In genomic region chr9:71911908-71912325, GRCh38 we compare ENCODE assay signal across 8 cellular contexts. TPM values are rescaled to one million over a fixed set of nuclear protein-coding genes. Genes with fewer than 3 reads are reported as not detected.
A peak's percentile ranks its signal among the peaks of the same experiment; 100 is the strongest.
DNase-seq lines count a peak whose midpoint lies in the region; ATAC-seq and TF ChIP-seq lines count a peak whose summit lies in the region.

No MANE protein-coding gene starts in this region.

- H3K27me3 ChIP-seq in body of pancreas (no peaks in the 10 kb centered on the region), right lobe of liver (no peaks in the 10 kb centered on the region), upper lobe of left lung (no peaks in the 10 kb centered on the region)

- H3K9me3 ChIP-seq in body of pancreas = no peaks in the 10 kb centered on the region
- no peaks in the 10 kb centered on the region for H3K9me3 ChIP-seq in right lobe of liver
- no peaks in the 10 kb centered on the region for H3K9me3 ChIP-seq in upper lobe of left lung

- TF ChIP-seq CTCF in body of pancreas (IDR thresholded peaks at IDR 0.05) (no peak), right lobe of liver (IDR thresholded peaks at IDR 0.05) (no peak), upper lobe of left lung (IDR thresholded peaks at IDR 0.05) (no peak)

- TF ChIP-seq POLR2A in body of pancreas (IDR thresholded peaks at IDR 0.05) (no peak), right lobe of liver (IDR thresholded peaks at IDR 0.05) (no peak), upper lobe of left lung (IDR thresholded peaks at IDR 0.05) (no peak)

- H3K4me3 ChIP-seq in body of pancreas = peak overlapping the region; percentile 49 to 75
- peak overlapping the region; percentile 90 to 97 (median 93) for H3K4me3 ChIP-seq in right lobe of liver
- peak overlapping the region; percentile 61 to 94 (median 87) for H3K4me3 ChIP-seq in upper lobe of left lung

- peak overlapping the region; percentile 95 for H3K27ac Mint-ChIP-seq in activated naive CD4-positive, alpha-beta T cell treated with anti-CD3 and anti-CD28 coated beads, Interleukin-2, amount 50 U/mL, for 24 hours

- H3K36me3 ChIP-seq in body of pancreas (replicated peaks in 1 of 2; ENCODE audit: insufficient read depth in 1 of 2, low read depth in 2 of 2) = no peaks in the 10 kb centered on the region
- H3K36me3 ChIP-seq in right lobe of liver = no peaks in the 10 kb centered on the region
- no peaks in the 10 kb centered on the region for H3K36me3 ChIP-seq in upper lobe of left lung

- WGBS in body of pancreas, 2 donors = 0% methylated on average over 9 of the region's 9 CpGs
- 1% methylated on average over 9 of the region's 9 CpGs for WGBS in right lobe of liver (ENCODE audit: insufficient coverage, low coverage, low lambda C conversion rate, missing lambda C conversion rate)
- 0 to 1% methylated on average over 9 of the region's 9 CpGs for WGBS in upper lobe of left lung, 2 donors

- H3K9me3 Mint-ChIP-seq in activated naive CD4-positive, alpha-beta T cell treated with anti-CD3 and anti-CD28 coated beads, Interleukin-2, amount 50 U/mL, for 24 hours = no peaks in the 10 kb centered on the region

- H3K4me1 Mint-ChIP-seq in activated naive CD4-positive, alpha-beta T cell treated with anti-CD3 and anti-CD28 coated beads, Interleukin-2, amount 50 U/mL, for 24 hours = peaks cover 69% of the 10 kb centered on the region

- ATAC-seq in body of pancreas = no peak
- peak; percentile 51 to 60 (median 56) for ATAC-seq in right lobe of liver
- ATAC-seq in upper lobe of left lung (ENCODE audit: low FRiP score in 2 of 2) = no peak
- no peak for ATAC-seq in GM21423 (IDR thresholded peaks at IDR 0.05; ENCODE audit: unreplicated experiment)
- no peak for ATAC-seq in GM18858 (IDR thresholded peaks at IDR 0.05; ENCODE audit: unreplicated experiment)

- no peak for DNase-seq in activated naive CD4-positive, alpha-beta T cell (lab: John Stamatoyannopoulos, UW)
- DNase-seq in body of pancreas = no peak
- peak; percentile 55 to 76 (median 67) for DNase-seq in right lobe of liver
- DNase-seq in upper lobe of left lung = no peak
- no peak for DNase-seq in NCI-H446 treated with DMSO at 0.1 percent for 48 hours (lab: John Stamatoyannopoulos, UW)

- H3K27me3 Mint-ChIP-seq in activated naive CD4-positive, alpha-beta T cell treated with anti-CD3 and anti-CD28 coated beads, Interleukin-2, amount 50 U/mL, for 24 hours = no peaks in the 10 kb centered on the region

- peak overlapping the region; percentile 80 to 96 (median 92) for H3K27ac ChIP-seq in body of pancreas
- peak overlapping the region; percentile 64 to 82 (median 81) for H3K27ac ChIP-seq in right lobe of liver
- H3K27ac ChIP-seq in upper lobe of left lung = peak overlapping the region; percentile 88 to 99 (median 93)

- H3K4me1 ChIP-seq in body of pancreas = peaks cover 45% of the 10 kb centered on the region
- H3K4me1 ChIP-seq in right lobe of liver = peaks cover 0 to 25% (median 12%) of the 10 kb centered on the region in 4 donors
- peaks cover 23 to 43% (median 31%) of the 10 kb centered on the region in 4 donors for H3K4me1 ChIP-seq in upper lobe of left lung

- peak overlapping the region; percentile 92 for H3K4me3 Mint-ChIP-seq in activated naive CD4-positive, alpha-beta T cell treated with anti-CD3 and anti-CD28 coated beads, Interleukin-2, amount 50 U/mL, for 24 hours

- intact Hi-C loops in body of pancreas (cut with DNase I) (no loop called here), right lobe of liver (cut with DNase I) (no loop called here)

- peaks cover 2% of the 10 kb centered on the region for H3K36me3 Mint-ChIP-seq in activated naive CD4-positive, alpha-beta T cell treated with anti-CD3 and anti-CD28 coated beads, Interleukin-2, amount 50 U/mL, for 24 hours

- TF ChIP-seq EP300 in upper lobe of left lung (IDR thresholded peaks at IDR 0.05) = no peak

RNA-seq across cellular contexts. Expression of gene C9orf85, which starts 0.5 kb away (rescaled TPM):
- total RNA-seq in body of pancreas (1 to 10 TPM; 6.0 to 6.6 TPM), right lobe of liver (1 to 10 TPM; 3.8 to 8.6 (median 6.3) TPM), upper lobe of left lung (10 to 100 TPM in 2 of 6 donors, 1 to 10 TPM in 4; 6.5 to 13.0 (median 9.0) TPM)

RNA-seq across cellular contexts. Expression of gene ABHD17B, which starts 0.9 kb away (rescaled TPM):
- total RNA-seq in body of pancreas (1 to 10 TPM; 6.0 to 9.6 TPM), right lobe of liver (10 to 100 TPM in 3 of 6 experiments, 1 to 10 TPM in 3; 8.4 to 13.1 (median 10.3) TPM), upper lobe of left lung (10 to 100 TPM in 5 of 6 donors, 1 to 10 TPM in 1; 3.9 to 27.3 (median 12.8) TPM)

Comparison
In these comparisons a context has a peak if more than half of its experiments do, and no peak if none do; other contexts are left out.
1. DNase-seq: peak in right lobe of liver (3 of 3); none in activated naive CD4-positive, alpha-beta T cell (0 of 4), body of pancreas (0 of 4), upper lobe of left lung (0 of 2) and NCI-H446 treated with DMSO at 0.1 percent for 48 hours (single experiment).
2. ATAC-seq: peak in right lobe of liver (4 of 4); none in body of pancreas (single experiment), upper lobe of left lung (0 of 2), GM21423 (single experiment) and GM18858 (single experiment).
3. Peak in every context shown above with its lines, with median percentiles within 50 percentile points of each other: H3K27ac ChIP-seq and H3K4me3 ChIP-seq.